In the genomic region with DNA sequence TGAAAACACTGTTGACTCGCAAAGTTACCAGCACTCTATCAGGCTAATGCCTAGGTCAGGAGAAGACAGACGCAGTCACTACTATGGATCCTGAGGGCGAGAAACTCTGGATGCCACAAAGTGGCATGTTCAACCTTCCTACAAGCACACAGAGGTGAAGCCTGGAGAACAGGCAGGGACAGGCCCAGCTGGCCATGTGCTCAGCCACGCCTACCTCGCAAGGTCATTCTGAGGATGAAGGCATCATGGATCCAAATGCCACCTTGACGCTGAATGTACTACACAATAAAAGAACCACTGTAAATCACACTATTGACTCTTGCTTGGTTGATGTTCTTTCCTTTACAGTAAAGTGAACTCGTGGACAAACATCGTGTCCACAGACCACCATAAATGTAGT, we compare ENCODE assay signal across 14 cellular contexts.
DNase-seq lines count a peak whose midpoint lies in the region; ATAC-seq and TF ChIP-seq lines count a peak whose summit lies in the region.
"Had no signal": no experiment of that assay in that cellular context is flagged by ENCODE, and none has a peak within 500 bp of the region (broad histone marks: within the 10 kb centered on the region; RNA-seq: fewer than 3 reads in every experiment).

No MANE protein-coding gene starts in this region.

- H3K36me3 Mint-ChIP-seq in activated naive CD4-positive, alpha-beta T cell treated with anti-CD3 and anti-CD28 coated beads, Interleukin-2, amount 50 U/mL, for 24 hours = no peaks in the 10 kb centered on the region
- no peaks in the 10 kb centered on the region for H3K36me3 Mint-ChIP-seq in WTC11

- TF ChIP-seq CTCF in WTC11 (IDR thresholded peaks at IDR 0.05) = no peak
- TF ChIP-seq CTCF in gastrocnemius medialis (IDR thresholded peaks at IDR 0.05 in 4 of 5, conservative IDR thresholded peaks at IDR 0.05 in 1 of 5) = no peak
- no peak for TF ChIP-seq CTCF in WERI-Rb-1 (IDR thresholded peaks at IDR 0.05; ENCODE audit: low read depth, low read length)

- ATAC-seq in WTC11 (no peak), gastrocnemius medialis (peak in 1 of 2 donors; percentile 44)
- ATAC-seq: gastroesophageal sphincter had no signal

- 61 to 75% methylated on average over 8 of the region's 8 CpGs for WGBS in esophagus, 2 donors

- intact Hi-C loops in gastrocnemius medialis (cut with DNase I; ENCODE audit: low total_unique reads) = loop anchor here (2.0 kb wide), 1 partner anchor 14 kb away; no protein-coding TSS in a partner anchor

- no peak for DNase-seq in activated naive CD4-positive, alpha-beta T cell (lab: John Stamatoyannopoulos, UW)
- DNase-seq in WTC11 (ENCODE audit: low spot score) (no peak), gastrocnemius medialis (peak in 1 of 2 donors; percentile 71), WERI-Rb-1 (no peak), mucosa of gallbladder (ENCODE audit: low spot score) (no peak)
- no peak for DNase-seq in stimulated activated CD8-positive, alpha-beta memory T cell treated with anti-CD3 and anti-CD28 coated beads, Interleukin-4, amount 100 ng/mL, for 48 hours
- DNase-seq: activated CD4-positive, alpha-beta T cell treated with anti-CD3 and anti-CD28 coated beads for 1 hour; activated naive CD4-positive, alpha-beta T cell treated with anti-CD3 and anti-CD28 coated beads, Interleukin-2, amount 10 ng/mL, durations not matched to agents 7 days and 5 days; cortex of kidney; NCI-H1694 treated with DMSO at 0.1 percent for 48 hours; stimulated activated CD4-positive, alpha-beta T cell treated with anti-CD3 and anti-CD28 coated beads, Interleukin-15, amount 100 ng/mL, for 24 hours had no signal

- TF ChIP-seq POLR2A in gastrocnemius medialis (IDR thresholded peaks at IDR 0.05) = no peak

- H3K9me3 ChIP-seq in esophagus (ENCODE audit: control insufficient read depth in 2 of 2, insufficient read depth in 1 of 2, low read depth in 1 of 2, low read length in 1 of 2) (no peaks in the 10 kb centered on the region), gastrocnemius medialis (no peaks in the 10 kb centered on the region), WERI-Rb-1 (ENCODE audit: severe bottlenecking) (no peaks in the 10 kb centered on the region)
- H3K9me3 ChIP-seq: gastroesophageal sphincter had no signal

- in situ Hi-C loops in gastrocnemius medialis (cut with MboI; ENCODE audit: low sequenced_read_pairs in 4 of 4) = no loop called here

- CTCF ChIA-PET in WTC11 (lab: Charles Lee) = interaction anchor here (1.1 kb wide), 1 partner anchor 30 kb away, joined by 3 read pairs; no protein-coding TSS in a partner anchor

- no peaks in the 10 kb centered on the region for H3K27me3 Mint-ChIP-seq in activated naive CD4-positive, alpha-beta T cell treated with anti-CD3 and anti-CD28 coated beads, Interleukin-2, amount 50 U/mL, for 24 hours
- no peaks in the 10 kb centered on the region for H3K27me3 Mint-ChIP-seq in WTC11 (ENCODE audit: low read depth)
- H3K27me3 Mint-ChIP-seq: activated naive CD4-positive, alpha-beta T cell treated with anti-CD3 and anti-CD28 coated beads, Interleukin-2, amount 10 ng/mL, durations not matched to agents 7 days and 5 days had no signal

- H3K27ac Mint-ChIP-seq in activated naive CD4-positive, alpha-beta T cell treated with anti-CD3 and anti-CD28 coated beads, Interleukin-2, amount 50 U/mL, for 24 hours = no peak overlapping the region
- peak overlapping the region; percentile 7; the same call in 1 of the 2 replicates for H3K27ac Mint-ChIP-seq in WTC11

- POLR2A ChIA-PET in WTC11 (lab: Charles Lee) = interaction anchor here (1.5 kb wide), 1 partner anchor 84 kb away, joined by 8 read pairs; no protein-coding TSS in a partner anchor

- H3K27ac ChIP-seq in esophagus (ENCODE audit: low read depth in 2 of 2, low read length in 1 of 2) = peak overlapping the region; percentile 8 to 28
- H3K27ac ChIP-seq in gastrocnemius medialis = peak overlapping the region in 3 of 4 donors; percentile 2 to 82 (median 81)
- no peak overlapping the region for H3K27ac ChIP-seq in WERI-Rb-1
- H3K27ac ChIP-seq: gastroesophageal sphincter had no signal

- H3K36me3 ChIP-seq in esophagus (ENCODE audit: control insufficient read depth in 2 of 2, insufficient read depth in 2 of 2, low read length in 1 of 2) (peaks cover 0 to 2% of the 10 kb centered on the region in 2 donors), gastrocnemius medialis (no peaks in the 10 kb centered on the region), WERI-Rb-1 (no peaks in the 10 kb centered on the region)
- H3K36me3 ChIP-seq: gastroesophageal sphincter had no signal

- H3K4me3 ChIP-seq in esophagus (ENCODE audit: low read depth in 1 of 2, low read length in 2 of 2) (no peak overlapping the region), gastrocnemius medialis (no peak overlapping the region), WERI-Rb-1 (ENCODE audit: low read depth, low read length) (no peak overlapping the region)
- H3K4me3 ChIP-seq: gastroesophageal sphincter had no signal

- H3K4me3 Mint-ChIP-seq in activated naive CD4-positive, alpha-beta T cell treated with anti-CD3 and anti-CD28 coated beads, Interleukin-2, amount 50 U/mL, for 24 hours = peak overlapping the region; percentile 60
- no peak overlapping the region for H3K4me3 Mint-ChIP-seq in WTC11
- H3K4me3 Mint-ChIP-seq: activated naive CD4-positive, alpha-beta T cell treated with anti-CD3 and anti-CD28 coated beads, Interleukin-2, amount 10 ng/mL, durations not matched to agents 7 days and 5 days had no signal

- H3K4me1 ChIP-seq in esophagus (ENCODE audit: control insufficient read depth in 2 of 2, insufficient read depth in 2 of 2, low read length in 1 of 2) = peaks cover 10 to 36% of the 10 kb centered on the region in 2 donors
- H3K4me1 ChIP-seq in gastrocnemius medialis = peaks cover 60 to 76% of the 10 kb centered on the region in 2 donors

- no peaks in the 10 kb centered on the region for H3K9me3 Mint-ChIP-seq in activated naive CD4-positive, alpha-beta T cell treated with anti-CD3 and anti-CD28 coated beads, Interleukin-2, amount 50 U/mL, for 24 hours
- no peaks in the 10 kb centered on the region for H3K9me3 Mint-ChIP-seq in WTC11
- H3K9me3 Mint-ChIP-seq: activated naive CD4-positive, alpha-beta T cell treated with anti-CD3 and anti-CD28 coated beads, Interleukin-2, amount 10 ng/mL, durations not matched to agents 7 days and 5 days had no signal

- H3K27me3 ChIP-seq in esophagus (ENCODE audit: control insufficient read depth in 1 of 2, insufficient read depth in 2 of 2, low read length in 2 of 2) (no peaks in the 10 kb centered on the region), gastrocnemius medialis (no peaks in the 10 kb centered on the region), WERI-Rb-1 (ENCODE audit: insufficient read depth, low read depth, severe bottlenecking) (no peaks in the 10 kb centered on the region)
- H3K27me3 ChIP-seq: gastroesophageal sphincter had no signal

- H3K4me1 Mint-ChIP-seq in activated naive CD4-positive, alpha-beta T cell treated with anti-CD3 and anti-CD28 coated beads, Interleukin-2, amount 50 U/mL, for 24 hours = peaks cover 78% of the 10 kb centered on the region
- peaks cover 79% of the 10 kb centered on the region for H3K4me1 Mint-ChIP-seq in WTC11

TF ChIP-seq in WTC11, 78 proteins besides CTCF, POLR2A, EP300 and RAD21:
- TF ChIP-seq GRHL2 (CRISPR knock-in tag; IDR thresholded peaks at IDR 0.05; ENCODE audit: insufficient replicate concordance, severe bottlenecking) (no peak), JAZF1 (CRISPR knock-in tag; IDR thresholded peaks at IDR 0.05) (no peak), SOX15 (CRISPR knock-in tag; IDR thresholded peaks at IDR 0.05) (no peak), ZNF138 (CRISPR knock-in tag; conservative IDR thresholded peaks at IDR 0.05) (no peak), CREM (CRISPR knock-in tag; IDR thresholded peaks at IDR 0.05) (no peak)
